In genomic region chr20:49593441-49594142, GRCh38 we compare ENCODE assay signal across 11 cellular contexts. TPM values are rescaled to one million over a fixed set of nuclear protein-coding genes. Genes with fewer than 3 reads are reported as not detected.
DNase-seq lines count a peak whose midpoint lies in the region; ATAC-seq, FAIRE-seq and TF ChIP-seq lines count a peak whose summit lies in the region.
"Had no signal": no experiment of that assay in that cellular context is flagged by ENCODE, and none has a peak within 500 bp of the region (broad histone marks: within the 10 kb centered on the region; RNA-seq: fewer than 3 reads in every experiment).

No MANE protein-coding gene starts in this region.

- H3K4me3 ChIP-seq in DND-41 (ENCODE audit: low read depth in 1 of 2, low read length in 2 of 2) (no peak overlapping the region), gastroesophageal sphincter (no peak overlapping the region), small intestine (ENCODE audit: low read depth in 1 of 2, low read length in 2 of 2) (no peak overlapping the region), smooth muscle cell (no peak overlapping the region), H7 (ENCODE audit: insufficient read depth, low read depth, low read length) (no peak overlapping the region)
- H3K4me3 ChIP-seq: psoas muscle had no signal

- DNase-seq in DND-41 (peak; percentile 26), small intestine (no peak), WTC11 (ENCODE audit: low spot score) (no peak), smooth muscle cell (lab: John Stamatoyannopoulos, UW; ENCODE audit: unreplicated experiment) (no peak), H7 (no peak), NCI-H2171 (lab: John Stamatoyannopoulos, UW) (no peak)
- DNase-seq in T-helper 2 cell treated with Interferon-gamma antibody and Interleukin-4, amounts not matched to agents 5 μg/mL and 100 μg/mL, for 36 hours (ENCODE audit: low spot score), result peak; percentile 66
- DNase-seq: Karpas-422, NCI-H748 treated with DMSO at 0.1 percent for 48 hours had no signal

- H3K27ac Mint-ChIP-seq in T-helper 2 cell treated with Interferon-gamma antibody and Interleukin-4, amounts not matched to agents 5 μg/mL and 100 μg/mL, for 36 hours, result peak overlapping the region; percentile 97
- H3K27ac Mint-ChIP-seq in WTC11, result no peak overlapping the region; the same call in 1 of the 2 replicates

- H2AFZ ChIP-seq in DND-41 (ENCODE audit: low read depth, low read length), result 0 out of 2 replicates have a peak overlapping the region, but pooled peaks have one; percentile 8
- no peak overlapping the region for H2AFZ ChIP-seq in smooth muscle cell (ENCODE audit: low read depth)

- H3K4me1 Mint-ChIP-seq in T-helper 2 cell treated with Interferon-gamma antibody and Interleukin-4, amounts not matched to agents 5 μg/mL and 100 μg/mL, for 36 hours (ENCODE audit: low read depth), result peaks cover 78% of the 10 kb centered on the region
- H3K4me1 Mint-ChIP-seq in WTC11, result peaks cover 6% of the 10 kb centered on the region; the same call in 1 of the 2 replicates

- H3K27ac ChIP-seq in DND-41 (ENCODE audit: low read length) (peak overlapping the region; percentile 80), gastroesophageal sphincter (peak overlapping the region in 3 of 4 donors; percentile 67 to 74 (median 69)), small intestine (ENCODE audit: low read depth in 1 of 2, low read length in 1 of 2) (peak overlapping the region; percentile 22 to 42), smooth muscle cell (ENCODE audit: low read depth) (no peak overlapping the region)
- H3K27ac ChIP-seq: psoas muscle had no signal

- peaks cover 60% of the 10 kb centered on the region for H3K36me3 Mint-ChIP-seq in T-helper 2 cell treated with Interferon-gamma antibody and Interleukin-4, amounts not matched to agents 5 μg/mL and 100 μg/mL, for 36 hours (ENCODE audit: low read depth)
- no peaks in the 10 kb centered on the region for H3K36me3 Mint-ChIP-seq in WTC11

- no peaks in the 10 kb centered on the region for H3K27me3 ChIP-seq in DND-41 (ENCODE audit: insufficient read depth, low read length, poor library complexity)
- H3K27me3 ChIP-seq in gastroesophageal sphincter, result no peaks in the 10 kb centered on the region
- no peaks in the 10 kb centered on the region for H3K27me3 ChIP-seq in small intestine (ENCODE audit: control insufficient read depth in 2 of 2, insufficient read depth in 2 of 2, low read length in 2 of 2)
- H3K27me3 ChIP-seq in smooth muscle cell (ENCODE audit: low read depth), result no peaks in the 10 kb centered on the region
- H3K27me3 ChIP-seq in H7 (ENCODE audit: control insufficient read depth, insufficient read depth, low read length), result no peaks in the 10 kb centered on the region

- CTCF ChIA-PET in WTC11 (lab: Charles Lee), result interaction anchor here (1.0 to 4.5 kb wide), 5 partner anchors 10 to 294 kb away, joined by 3 to 32 read pairs (median 3); no protein-coding TSS in a partner anchor

- H3K9ac ChIP-seq in DND-41 (ENCODE audit: low read depth, low read length), result peak overlapping the region; percentile 40
- no peak overlapping the region for H3K9ac ChIP-seq in smooth muscle cell (ENCODE audit: low read depth)

- H3K4me1 ChIP-seq in DND-41 (ENCODE audit: insufficient read depth, low read length), result peaks cover 44% of the 10 kb centered on the region
- H3K4me1 ChIP-seq in gastroesophageal sphincter, result peaks cover 0 to 56% (median 7%) of the 10 kb centered on the region in 3 donors
- peaks cover 0 to 2% of the 10 kb centered on the region in 2 donors for H3K4me1 ChIP-seq in small intestine (ENCODE audit: control insufficient read depth in 2 of 2, insufficient read depth in 1 of 2, low read depth in 1 of 2, low read length in 1 of 2)
- H3K4me1 ChIP-seq in smooth muscle cell (ENCODE audit: low read depth), result no peaks in the 10 kb centered on the region
- H3K4me1 ChIP-seq: psoas muscle had no signal

- POLR2A ChIA-PET in WTC11 (lab: Charles Lee), result no interaction called here

- H3F3A ChIP-seq in smooth muscle cell (ENCODE audit: low read depth), result no peaks in the 10 kb centered on the region

- H3K79me2 ChIP-seq in DND-41 (ENCODE audit: insufficient read depth, low read length), result no peaks in the 10 kb centered on the region
- no peaks in the 10 kb centered on the region for H3K79me2 ChIP-seq in smooth muscle cell (ENCODE audit: low read depth)

- peaks cover 20% of the 10 kb centered on the region for H3K9me3 Mint-ChIP-seq in T-helper 2 cell treated with Interferon-gamma antibody and Interleukin-4, amounts not matched to agents 5 μg/mL and 100 μg/mL, for 36 hours
- peaks cover 4% of the 10 kb centered on the region; the same call in 1 of the 2 replicates for H3K9me3 Mint-ChIP-seq in WTC11

- H3K36me3 ChIP-seq in DND-41 (ENCODE audit: insufficient read depth, low read length) (no peaks in the 10 kb centered on the region), gastroesophageal sphincter (no peaks in the 10 kb centered on the region), small intestine (ENCODE audit: control insufficient read depth in 2 of 2, insufficient read depth in 2 of 2, low read length in 2 of 2) (no peaks in the 10 kb centered on the region), smooth muscle cell (ENCODE audit: low read depth) (no peaks in the 10 kb centered on the region), H7 (replicated peaks; ENCODE audit: control insufficient read depth, insufficient read depth, low read length) (no peaks in the 10 kb centered on the region)

- peak overlapping the region; percentile 36; the same call in 1 of the 2 replicates for H3K4me2 ChIP-seq in DND-41 (ENCODE audit: insufficient read depth, low read length)
- no peak overlapping the region for H3K4me2 ChIP-seq in smooth muscle cell

- TF ChIP-seq EP300 in gastroesophageal sphincter (IDR thresholded peaks at IDR 0.05), result no peak

- ATAC-seq in DND-41 (ENCODE audit: insufficient read depth, low read depth), result peak; percentile 2; the same call in 2 of the 3 replicates
- ATAC-seq in gastroesophageal sphincter, result no peak
- no peak for ATAC-seq in WTC11

- no peaks in the 10 kb centered on the region for H4K20me1 ChIP-seq in DND-41 (ENCODE audit: insufficient read depth, low read length)
- H4K20me1 ChIP-seq in smooth muscle cell (ENCODE audit: low read depth), result no peaks in the 10 kb centered on the region

- FAIRE-seq in small intestine (lab: Jason Lieb, UNC), result no peak

- WGBS in gastroesophageal sphincter (ENCODE audit: low coverage in 1 of 2), 2 donors, result 52 to 91% methylated on average over 7 to 9 of the region's 15 CpGs
- WGBS in small intestine, 3 donors, result 72 to 82% (median 80%) methylated on average over 15 of the region's 15 CpGs
- WGBS in smooth muscle cell (ENCODE audit: low lambda C conversion rate), result 83% methylated on average over 15 of the region's 15 CpGs

- no peaks in the 10 kb centered on the region for H3K9me3 ChIP-seq in DND-41 (ENCODE audit: insufficient read depth, low read length, severe bottlenecking)
- no peaks in the 10 kb centered on the region for H3K9me3 ChIP-seq in gastroesophageal sphincter
- H3K9me3 ChIP-seq in small intestine (ENCODE audit: control insufficient read depth, low read depth), result no peaks in the 10 kb centered on the region
- no peaks in the 10 kb centered on the region for H3K9me3 ChIP-seq in smooth muscle cell (replicated peaks; ENCODE audit: low read depth)
- H3K9me3 ChIP-seq: psoas muscle had no signal

- TF ChIP-seq CTCF in DND-41 (IDR thresholded peaks at IDR 0.05; ENCODE audit: borderline replicate concordance, extremely low read depth, low read length, poor library complexity, severe bottlenecking) (no peak), gastroesophageal sphincter (IDR thresholded peaks at IDR 0.05) (no peak), WTC11 (IDR thresholded peaks at IDR 0.05) (no peak), smooth muscle cell (IDR thresholded peaks at IDR 0.05; ENCODE audit: borderline replicate concordance, insufficient read depth, poor library complexity, severe bottlenecking) (no peak)

- H3K4me3 Mint-ChIP-seq in T-helper 2 cell treated with Interferon-gamma antibody and Interleukin-4, amounts not matched to agents 5 μg/mL and 100 μg/mL, for 36 hours, result peak overlapping the region; percentile 85
- no peak overlapping the region for H3K4me3 Mint-ChIP-seq in WTC11

- H3K27me3 Mint-ChIP-seq in T-helper 2 cell treated with Interferon-gamma antibody and Interleukin-4, amounts not matched to agents 5 μg/mL and 100 μg/mL, for 36 hours (ENCODE audit: low read depth), result no peaks in the 10 kb centered on the region
- no peaks in the 10 kb centered on the region; the same call in none of the 2 replicates for H3K27me3 Mint-ChIP-seq in WTC11 (ENCODE audit: low read depth)

- TF ChIP-seq POLR2A in gastroesophageal sphincter (IDR thresholded peaks at IDR 0.05), result no peak

TF ChIP-seq in WTC11, 78 proteins besides CTCF, POLR2A, EP300 and RAD21:
- TF ChIP-seq MXD4 (CRISPR knock-in tag; IDR thresholded peaks at IDR 0.05; ENCODE audit: borderline replicate concordance), result no peak

RNA-seq across cellular contexts. Expression of gene PTGIS, which starts 25.7 kb away (rescaled TPM):
- 100 to 1,000 TPM in 3 of 4 donors, 10 to 100 TPM in 1; 75.3 to 169 (median 137) TPM for total RNA-seq in gastroesophageal sphincter
- polyA plus RNA-seq in small intestine, result 10 to 100 TPM in 1 of 3 donors, under 1 TPM in 2; 0.22 to 15.1 (median 0.54) TPM
- total RNA-seq in WTC11 (2021), result 24.3 to 37.0 TPM (median 34.4 TPM) in 3 replicates
- 0.18 and 0.31 TPM in 2 replicates for total RNA-seq in smooth muscle cell
- polyA plus RNA-seq in smooth muscle cell, result 0.64 and 0.65 TPM in 2 replicates
- 14.3 and 15.4 TPM in 2 replicates for total RNA-seq in H7 (2014; rRNA removed; shearing (Covaris generic))

Comparison
In these comparisons a context has a peak if more than half of its experiments do, and no peak if none do; other contexts are left out.
1. DNase-seq: peak in DND-41 (single experiment) and T-helper 2 cell treated with Interferon-gamma antibody and Interleukin-4, amounts not matched to agents 5 μg/mL and 100 μg/mL, for 36 hours (single experiment); none in small intestine (single experiment), WTC11 (single experiment), smooth muscle cell (single experiment), H7 (single experiment) and NCI-H2171 (single experiment).
2. RNA of gene PTGIS, which starts 25.7 kb away (total RNA-seq): 75.3 to 169 TPM in gastroesophageal sphincter, 24.3 to 37.0 TPM in WTC11 and 14.3 to 15.4 TPM in H7; 0.18 to 0.31 TPM in smooth muscle cell; every median in the first group is over 10 times any median in the second.